Comparison of ENCODE assay signal across 12 cellular contexts in genomic region chr1:17276568-17276967, GRCh38. TPM values are rescaled to one million over a fixed set of nuclear protein-coding genes. Genes with fewer than 3 reads are reported as not detected.
DNase-seq lines count a peak whose midpoint lies in the region; ATAC-seq and TF ChIP-seq lines count a peak whose summit lies in the region.
"Had no signal": no experiment of that assay in that cellular context is flagged by ENCODE, and none has a peak within 500 bp of the region (broad histone marks: within the 10 kb centered on the region; RNA-seq: fewer than 3 reads in every experiment).

No MANE protein-coding gene starts in this region.

- H3K4me3 Mint-ChIP-seq in activated T-cell treated with anti-CD3 and anti-CD28 coated beads, Interleukin-2, amount 50 U/mL, for 72 hours = no peak overlapping the region
- H3K4me3 Mint-ChIP-seq: nephron progenitor cell had no signal

- no peak overlapping the region for H3K9ac ChIP-seq in Karpas-422 (ENCODE audit: low read length)

- no peaks in the 10 kb centered on the region for H4K20me1 ChIP-seq in Karpas-422 (ENCODE audit: insufficient read depth, low read depth, low read length)

- H3K4me1 Mint-ChIP-seq in activated T-cell treated with anti-CD3 and anti-CD28 coated beads, Interleukin-2, amount 50 U/mL, for 72 hours (ENCODE audit: low read depth) = no peaks in the 10 kb centered on the region

- no peaks in the 10 kb centered on the region for H3K27me3 ChIP-seq in Karpas-422 (ENCODE audit: low read length)

- no peaks in the 10 kb centered on the region for H3K9me2 ChIP-seq in Karpas-422 (replicated peaks; ENCODE audit: insufficient read depth, low read length)

- peak; percentile 83 for TF ChIP-seq EP300 in Ishikawa (IDR thresholded peaks at IDR 0.05; ENCODE audit: borderline replicate concordance)

- no peak for ATAC-seq in mucosa of descending colon
- ATAC-seq in activated T-cell treated with anti-CD3 and anti-CD28 coated beads, Interleukin-2, amount 50 U/mL, for 72 hours (replicated peaks in 1 of 2) = no peak

- intact Hi-C loops in mucosa of descending colon (cut with DNase I, micrococcal nuclease) = no loop called here

- H3K36me3 ChIP-seq in Karpas-422 (ENCODE audit: insufficient read depth, low read length) = no peaks in the 10 kb centered on the region
- no peaks in the 10 kb centered on the region for H3K36me3 ChIP-seq in mucosa of descending colon (ENCODE audit: low read depth)
- H3K36me3 ChIP-seq: tibial nerve had no signal

- TF ChIP-seq CTCF in fibroblast of pulmonary artery (IDR thresholded peaks at IDR 0.05; ENCODE audit: low read length, missing control alignments) (no peak), mucosa of descending colon (IDR thresholded peaks at IDR 0.05) (no peak), GM10248 (IDR thresholded peaks at IDR 0.05; ENCODE audit: control extremely low read depth, extremely low read depth, low read depth, missing control alignments) (no peak)

- peak; percentile 71 for DNase-seq in AG20443 (ENCODE audit: low spot score)
- DNase-seq in SKM-1 (lab: John Stamatoyannopoulos, UW; ENCODE audit: unreplicated experiment) = peak; percentile 68
- DNase-seq in fibroblast of pulmonary artery (ENCODE audit: low read depth) = peak; percentile 66
- no peak for DNase-seq in Karpas-422
- no peak for DNase-seq in mucosa of descending colon
- no peak for DNase-seq in GM10248 (ENCODE audit: extremely low spot score)
- no peak for DNase-seq in activated T-cell treated with anti-CD3 and anti-CD28 coated beads, Interleukin-2, amount 50 U/mL, for 72 hours
- DNase-seq: cerebellar nuclear complex; nephron progenitor cell; stimulated activated CD4-positive, alpha-beta T cell treated with anti-CD3 and anti-CD28 coated beads, Interleukin-4, amount 100 ng/mL, for 24 hours had no signal

- H3K4me3 ChIP-seq in fibroblast of pulmonary artery (replicated peaks; ENCODE audit: low read depth, low read length) = no peak overlapping the region
- H3K4me3 ChIP-seq in Karpas-422 (ENCODE audit: low read length) = no peak overlapping the region
- no peak overlapping the region for H3K4me3 ChIP-seq in mucosa of descending colon
- H3K4me3 ChIP-seq: tibial nerve had no signal

- no peaks in the 10 kb centered on the region for H3K36me3 Mint-ChIP-seq in activated T-cell treated with anti-CD3 and anti-CD28 coated beads, Interleukin-2, amount 50 U/mL, for 72 hours (ENCODE audit: insufficient read depth in 2 of 2)

- CTCF ChIA-PET in GM10248 (lab: Yijun Ruan, JAX) = interaction anchor here (1.0 kb wide), 1 partner anchor 154 kb away, joined by 3 read pairs; no protein-coding TSS in a partner anchor

- H3K9me3 ChIP-seq in Karpas-422 (ENCODE audit: low read length) (no peaks in the 10 kb centered on the region), mucosa of descending colon (no peaks in the 10 kb centered on the region)
- H3K9me3 ChIP-seq: tibial nerve had no signal

- TF ChIP-seq RAD21 in Ishikawa (IDR thresholded peaks at IDR 0.05; ENCODE audit: low read depth) = peak; percentile 39; the same call in 1 of the 2 replicates

- H3K9me3 Mint-ChIP-seq in activated T-cell treated with anti-CD3 and anti-CD28 coated beads, Interleukin-2, amount 50 U/mL, for 72 hours = no peaks in the 10 kb centered on the region
- H3K9me3 Mint-ChIP-seq: nephron progenitor cell had no signal

- H3K4me2 ChIP-seq in Karpas-422 (ENCODE audit: low read depth, low read length, poor library complexity, severe bottlenecking) = no peak overlapping the region

- no peaks in the 10 kb centered on the region for H3K79me2 ChIP-seq in Karpas-422 (ENCODE audit: low read length)

- no peak overlapping the region for H3K27ac ChIP-seq in Karpas-422 (ENCODE audit: low read length)
- H3K27ac ChIP-seq: tibial nerve had no signal

- POLR2A ChIA-PET in GM10248 (lab: Yijun Ruan, JAX) = no interaction called here

- H3K27ac Mint-ChIP-seq in activated T-cell treated with anti-CD3 and anti-CD28 coated beads, Interleukin-2, amount 50 U/mL, for 72 hours = no peak overlapping the region
- H3K27ac Mint-ChIP-seq: nephron progenitor cell had no signal

- peaks cover 7% of the 10 kb centered on the region for H3K27me3 Mint-ChIP-seq in activated T-cell treated with anti-CD3 and anti-CD28 coated beads, Interleukin-2, amount 50 U/mL, for 72 hours (ENCODE audit: low read depth)

- H2AFZ ChIP-seq in Karpas-422 (ENCODE audit: low read length) = no peak overlapping the region

- H3K4me1 ChIP-seq in Karpas-422 (ENCODE audit: low read length) (no peaks in the 10 kb centered on the region), mucosa of descending colon (ENCODE audit: low read depth) (peaks cover 7% of the 10 kb centered on the region)
- H3K4me1 ChIP-seq: tibial nerve had no signal

TF ChIP-seq in Ishikawa, 13 proteins besides CTCF, POLR2A, EP300 and RAD21:
- TF ChIP-seq CEBPB (IDR thresholded peaks at IDR 0.05) (no peak), USF1 (IDR thresholded peaks at IDR 0.05) (no peak), EGR1 (IDR thresholded peaks at IDR 0.05) (no peak), FOXM1 (IDR thresholded peaks at IDR 0.05; ENCODE audit: borderline replicate concordance, low read depth) (no peak), NFIC (IDR thresholded peaks at IDR 0.05) (peak; percentile 94), TEAD4 (IDR thresholded peaks at IDR 0.05) (peak; percentile 53; the same call in 1 of the 2 replicates), MAX (IDR thresholded peaks at IDR 0.05) (no peak), ZBTB7A (IDR thresholded peaks at IDR 0.05; ENCODE audit: low read depth) (no peak), TCF12 (IDR thresholded peaks at IDR 0.05; ENCODE audit: low read depth) (peak; percentile 77; the same call in 1 of the 2 replicates)

RNA-seq across cellular contexts. Expression of gene PADI3, which starts 27.7 kb away (rescaled TPM):
- not detected in 2 replicates for total RNA-seq in Karpas-422 (2014; rRNA removed; shearing (Covaris generic); ENCODE audit: low replicate concordance)
- under 1 TPM in 2 of 3 donors, not detected in 1; 0.09 to 0.17 TPM for total RNA-seq in mucosa of descending colon
- total RNA-seq in activated T-cell treated with anti-CD3 and anti-CD28 coated beads, Interleukin-2, amount 50 U/mL, for 72 hours = not detected
- total RNA-seq: tibial nerve had no signal

RNA-seq across cellular contexts. Expression of gene PADI4, which starts 31.4 kb away (rescaled TPM):
- total RNA-seq in Karpas-422 (2014; rRNA removed; shearing (Covaris generic); ENCODE audit: low replicate concordance) = not detected in 2 replicates
- total RNA-seq in mucosa of descending colon = under 1 TPM in 1 of 3 donors, not detected in 2; 0.22 TPM
- total RNA-seq in activated T-cell treated with anti-CD3 and anti-CD28 coated beads, Interleukin-2, amount 50 U/mL, for 72 hours = 1 to 10 TPM in 1 of 2 donors, under 1 TPM in 1; 0.79 to 1.9 TPM
- total RNA-seq: tibial nerve had no signal

Comparison
In these comparisons a context has a peak if more than half of its experiments do, and no peak if none do; other contexts are left out.
1. DNase-seq: peak in AG20443 (single experiment), SKM-1 (single experiment) and fibroblast of pulmonary artery (single experiment); none in Karpas-422 (single experiment), mucosa of descending colon (0 of 3), GM10248 (single experiment) and activated T-cell treated with anti-CD3 and anti-CD28 coated beads, Interleukin-2, amount 50 U/mL, for 72 hours (0 of 2).